Comparison of ENCODE assay signal across 11 cellular contexts in genomic region chr3:152836269-152836668, GRCh38. TPM values are rescaled to one million over a fixed set of nuclear protein-coding genes. Genes with fewer than 3 reads are reported as not detected.
DNase-seq lines count a peak whose midpoint lies in the region; ATAC-seq, FAIRE-seq and TF ChIP-seq lines count a peak whose summit lies in the region.
"Had no signal": no experiment of that assay in that cellular context is flagged by ENCODE, and none has a peak within 500 bp of the region (broad histone marks: within the 10 kb centered on the region; RNA-seq: fewer than 3 reads in every experiment).

No MANE protein-coding gene starts in this region.

- no peaks in the 10 kb centered on the region for H3K9me3 Mint-ChIP-seq in type B pancreatic cell

- H3K9ac ChIP-seq in mucosa of rectum (ENCODE audit: low read depth in 1 of 2, low read length in 2 of 2), result peak overlapping the region; percentile 80 to 84

- intact Hi-C loops in heart left ventricle (cut with DNase I) (loop anchor here in 3 of 10 donors (5.0 to 10.0 kb wide), 4 partner anchors 71 to 351 kb away; no protein-coding TSS in a partner anchor), cardiac septum (cut with DNase I) (loop anchor here (10.0 kb wide), 2 partner anchors 251 to 631 kb away; no protein-coding TSS in a partner anchor)

- TF ChIP-seq CTCF in heart left ventricle (IDR thresholded peaks at IDR 0.05), result no peak
- no peak for TF ChIP-seq CTCF in bronchial epithelial cell (IDR thresholded peaks at IDR 0.05; ENCODE audit: insufficient read depth, low read length, severe bottlenecking)
- no peak for TF ChIP-seq CTCF in type B pancreatic cell (conservative IDR thresholded peaks at IDR 0.05)

- peak overlapping the region; percentile 98 for H3K4me3 Mint-ChIP-seq in type B pancreatic cell

- no peaks in the 10 kb centered on the region for H3K36me3 Mint-ChIP-seq in type B pancreatic cell

- H3K4me1 ChIP-seq in heart left ventricle, result peaks cover 0 to 40% (median 6%) of the 10 kb centered on the region in 12 donors
- H3K4me1 ChIP-seq in mucosa of rectum (ENCODE audit: control insufficient read depth in 2 of 2, insufficient read depth in 2 of 2, low read length in 2 of 2), result peaks cover 9% of the 10 kb centered on the region in 2 donors

- 74 to 82% (median 75%) methylated on average over 14 of the region's 14 CpGs for WGBS in heart left ventricle, 4 donors

- ATAC-seq in heart left ventricle (no peak), HG03175 (IDR thresholded peaks at IDR 0.05; ENCODE audit: unreplicated experiment) (no peak)

- H3K9me3 ChIP-seq in heart left ventricle (no peaks in the 10 kb centered on the region), mucosa of rectum (ENCODE audit: control insufficient read depth in 2 of 2, low read length in 2 of 2) (no peaks in the 10 kb centered on the region)

- H3K4me3 ChIP-seq in heart left ventricle (peak overlapping the region in 11 of 12 donors; percentile 61 to 88 (median 80)), bronchial epithelial cell (ENCODE audit: low read depth, low read length) (peak overlapping the region; percentile 93), mucosa of rectum (ENCODE audit: low read length in 2 of 2) (peak overlapping the region; percentile 90 to 94)

- H3K4me1 Mint-ChIP-seq in type B pancreatic cell (ENCODE audit: unreplicated experiment), result peaks cover 3% of the 10 kb centered on the region

- FAIRE-seq in bronchial epithelial cell (lab: Jason Lieb, UNC), result no peak

- no peak for DNase-seq in heart left ventricle
- DNase-seq in cardiac septum (ENCODE audit: low spot score), result no peak
- no peak for DNase-seq in bronchial epithelial cell (ENCODE audit: low read depth)
- no peak for DNase-seq in type B pancreatic cell (ENCODE audit: extremely low spot score, unreplicated experiment)
- no peak for DNase-seq in NCI-H146 (lab: John Stamatoyannopoulos, UW)
- no peak for DNase-seq in SHP77 (lab: John Stamatoyannopoulos, UW)
- DNase-seq: cortex of kidney, NCI-H1930 had no signal

- H3K27ac ChIP-seq in heart left ventricle (peak overlapping the region in 2 of 12 donors; percentile 71 to 86), mucosa of rectum (ENCODE audit: low read depth in 2 of 2, low read length in 2 of 2) (peak overlapping the region; percentile 81 to 92)
- H3K27ac ChIP-seq: C4-2B had no signal

- TF ChIP-seq POLR2A in heart left ventricle (IDR thresholded peaks at IDR 0.05), result no peak

- peak overlapping the region; percentile 66 for H3K27ac Mint-ChIP-seq in type B pancreatic cell

- peaks cover 61% of the 10 kb centered on the region for H3K27me3 Mint-ChIP-seq in type B pancreatic cell

- H3K36me3 ChIP-seq in heart left ventricle (no peaks in the 10 kb centered on the region), bronchial epithelial cell (ENCODE audit: control insufficient read depth, insufficient read depth, low read length) (no peaks in the 10 kb centered on the region), mucosa of rectum (ENCODE audit: control insufficient read depth in 2 of 2, insufficient read depth in 2 of 2, low read length in 2 of 2) (peaks cover 0 to 2% of the 10 kb centered on the region in 2 donors)

- peaks cover 0 to 5% (median 0%) of the 10 kb centered on the region in 9 donors for H3K27me3 ChIP-seq in heart left ventricle
- no peaks in the 10 kb centered on the region for H3K27me3 ChIP-seq in bronchial epithelial cell (ENCODE audit: control insufficient read depth, insufficient read depth, low read length)
- no peaks in the 10 kb centered on the region for H3K27me3 ChIP-seq in mucosa of rectum (ENCODE audit: control insufficient read depth in 2 of 2, insufficient read depth in 2 of 2, low read length in 2 of 2)

RNA-seq across cellular contexts. Expression of gene P2RY1, which starts 1.3 kb away (rescaled TPM):
- total RNA-seq in heart left ventricle (1 to 10 TPM; 4.1 to 8.4 (median 6.3) TPM), cardiac septum (4.8 TPM), bronchial epithelial cell (13.7 and 24.5 TPM in 2 replicates), type B pancreatic cell (ENCODE audit: low replicate concordance) (2.3 and 3.6 TPM in 2 replicates)
- polyA plus RNA-seq in heart left ventricle, result 1 to 10 TPM; 1.1 to 1.2 TPM
